1 cellular context compared by ENCODE assay signal in the genomic region with DNA sequence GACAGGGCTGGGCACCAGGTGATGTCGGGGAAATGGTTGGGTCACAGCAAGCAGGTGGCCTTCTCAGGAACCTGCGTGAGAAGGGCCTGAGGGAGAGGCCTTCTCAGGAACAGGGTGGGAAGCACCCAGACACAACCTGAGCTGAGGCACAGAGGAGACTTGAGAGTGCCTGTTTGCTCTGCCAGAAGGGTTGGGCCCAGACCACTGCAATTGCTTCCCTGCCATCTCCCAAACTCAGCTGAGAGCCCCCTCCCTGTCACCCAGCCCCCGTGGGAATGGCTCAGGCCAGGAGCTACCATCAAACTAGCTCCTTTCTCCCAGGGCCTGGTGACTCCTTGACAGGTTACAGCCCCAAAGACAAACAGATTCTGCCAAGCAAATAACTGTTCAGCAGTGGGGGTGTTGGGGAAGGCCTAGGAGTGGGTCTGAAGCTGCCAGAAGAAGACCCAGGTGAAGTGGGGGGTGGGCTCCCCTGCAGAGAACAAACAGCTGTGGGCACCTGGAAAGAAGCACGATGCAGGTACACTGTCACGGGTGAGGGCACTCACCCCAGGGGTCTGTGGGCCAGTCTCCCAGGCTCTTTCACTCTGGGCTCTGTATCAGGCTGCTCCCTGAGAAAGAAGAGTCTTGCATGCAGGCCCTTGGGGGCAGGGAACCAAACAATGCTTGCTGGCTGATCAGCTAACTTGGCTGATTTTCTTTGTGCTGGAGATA.
TF ChIP-seq lines count a peak whose summit lies in the region.

No MANE protein-coding gene starts in this region.

TF ChIP-seq in GM12878, 131 proteins besides CTCF, POLR2A, EP300 and RAD21:
- TF ChIP-seq, protein P1, sequence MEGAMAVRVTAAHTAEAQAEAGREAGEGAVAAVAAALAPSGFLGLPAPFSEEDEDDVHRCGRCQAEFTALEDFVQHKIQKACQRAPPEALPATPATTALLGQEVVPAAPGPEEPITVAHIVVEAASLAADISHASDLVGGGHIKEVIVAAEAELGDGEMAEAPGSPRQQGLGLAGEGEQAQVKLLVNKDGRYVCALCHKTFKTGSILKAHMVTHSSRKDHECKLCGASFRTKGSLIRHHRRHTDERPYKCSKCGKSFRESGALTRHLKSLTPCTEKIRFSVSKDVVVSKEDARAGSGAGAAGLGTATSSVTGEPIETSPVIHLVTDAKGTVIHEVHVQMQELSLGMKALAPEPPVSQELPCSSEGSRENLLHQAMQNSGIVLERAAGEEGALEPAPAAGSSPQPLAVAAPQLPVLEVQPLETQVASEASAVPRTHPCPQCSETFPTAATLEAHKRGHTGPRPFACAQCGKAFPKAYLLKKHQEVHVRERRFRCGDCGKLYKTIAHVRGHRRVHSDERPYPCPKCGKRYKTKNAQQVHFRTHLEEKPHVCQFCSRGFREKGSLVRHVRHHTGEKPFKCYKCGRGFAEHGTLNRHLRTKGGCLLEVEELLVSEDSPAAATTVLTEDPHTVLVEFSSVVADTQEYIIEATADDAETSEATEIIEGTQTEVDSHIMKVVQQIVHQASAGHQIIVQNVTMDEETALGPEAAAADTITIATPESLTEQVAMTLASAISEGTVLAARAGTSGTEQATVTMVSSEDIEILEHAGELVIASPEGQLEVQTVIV (IDR thresholded peaks at IDR 0.05; ENCODE audit: borderline replicate concordance, partially characterized antibody), result no peak
- TF ChIP-seq ZNF687 (IDR thresholded peaks at IDR 0.05), result no peak
- TF ChIP-seq MTA3 (IDR thresholded peaks at IDR 0.05; ENCODE audit: borderline replicate concordance, low read length), result no peak
- TF ChIP-seq, protein P2, sequence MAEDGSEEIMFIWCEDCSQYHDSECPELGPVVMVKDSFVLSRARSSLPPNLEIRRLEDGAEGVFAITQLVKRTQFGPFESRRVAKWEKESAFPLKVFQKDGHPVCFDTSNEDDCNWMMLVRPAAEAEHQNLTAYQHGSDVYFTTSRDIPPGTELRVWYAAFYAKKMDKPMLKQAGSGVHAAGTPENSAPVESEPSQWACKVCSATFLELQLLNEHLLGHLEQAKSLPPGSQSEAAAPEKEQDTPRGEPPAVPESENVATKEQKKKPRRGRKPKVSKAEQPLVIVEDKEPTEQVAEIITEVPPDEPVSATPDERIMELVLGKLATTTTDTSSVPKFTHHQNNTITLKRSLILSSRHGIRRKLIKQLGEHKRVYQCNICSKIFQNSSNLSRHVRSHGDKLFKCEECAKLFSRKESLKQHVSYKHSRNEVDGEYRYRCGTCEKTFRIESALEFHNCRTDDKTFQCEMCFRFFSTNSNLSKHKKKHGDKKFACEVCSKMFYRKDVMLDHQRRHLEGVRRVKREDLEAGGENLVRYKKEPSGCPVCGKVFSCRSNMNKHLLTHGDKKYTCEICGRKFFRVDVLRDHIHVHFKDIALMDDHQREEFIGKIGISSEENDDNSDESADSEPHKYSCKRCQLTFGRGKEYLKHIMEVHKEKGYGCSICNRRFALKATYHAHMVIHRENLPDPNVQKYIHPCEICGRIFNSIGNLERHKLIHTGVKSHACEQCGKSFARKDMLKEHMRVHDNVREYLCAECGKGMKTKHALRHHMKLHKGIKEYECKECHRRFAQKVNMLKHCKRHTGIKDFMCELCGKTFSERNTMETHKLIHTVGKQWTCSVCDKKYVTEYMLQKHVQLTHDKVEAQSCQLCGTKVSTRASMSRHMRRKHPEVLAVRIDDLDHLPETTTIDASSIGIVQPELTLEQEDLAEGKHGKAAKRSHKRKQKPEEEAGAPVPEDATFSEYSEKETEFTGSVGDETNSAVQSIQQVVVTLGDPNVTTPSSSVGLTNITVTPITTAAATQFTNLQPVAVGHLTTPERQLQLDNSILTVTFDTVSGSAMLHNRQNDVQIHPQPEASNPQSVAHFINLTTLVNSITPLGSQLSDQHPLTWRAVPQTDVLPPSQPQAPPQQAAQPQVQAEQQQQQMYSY (CRISPR knock-in tag; IDR thresholded peaks at IDR 0.05), result no peak
- TF ChIP-seq TARDBP (IDR thresholded peaks at IDR 0.05; ENCODE audit: borderline replicate concordance), result no peak
- TF ChIP-seq USF2 (IDR thresholded peaks at IDR 0.05; ENCODE audit: borderline replicate concordance, low read depth, low read length), result no peak
- TF ChIP-seq CBFB (IDR thresholded peaks at IDR 0.05; ENCODE audit: low read depth), result no peak
- no peak for TF ChIP-seq KLF5 (IDR thresholded peaks at IDR 0.05; ENCODE audit: partially characterized antibody)
- no peak for TF ChIP-seq HDAC6 (IDR thresholded peaks at IDR 0.05; ENCODE audit: unreplicated experiment)
- TF ChIP-seq ZBTB11 (CRISPR knock-in tag; IDR thresholded peaks at IDR 0.05), result no peak
